Comparison of ENCODE assay signal across 1 cellular context in genomic region chr16:8963010-8963824, GRCh38.
TF ChIP-seq lines count a peak whose summit lies in the region.

No MANE protein-coding gene starts in this region.

TF ChIP-seq in H1, 55 proteins besides CTCF, POLR2A, EP300 and RAD21 (continued from another document):
- no peak for TF ChIP-seq E2F6 (IDR thresholded peaks at IDR 0.05)
- no peak for TF ChIP-seq GABPA (IDR thresholded peaks at IDR 0.05; ENCODE audit: borderline replicate concordance, insufficient read depth, low read length)
- TF ChIP-seq SRF (IDR thresholded peaks at IDR 0.05; ENCODE audit: low read depth, low read length) = no peak
- TF ChIP-seq JUN (IDR thresholded peaks at IDR 0.05; ENCODE audit: low read depth, low read length) = no peak
- TF ChIP-seq CTBP2 (IDR thresholded peaks at IDR 0.05; ENCODE audit: borderline replicate concordance, insufficient read depth, insufficient read length, low read length) = no peak
- no peak for TF ChIP-seq TAF7 (optimal IDR thresholded peaks at IDR 0.05; ENCODE audit: borderline replicate concordance, low read depth, low read length)
